29 cellular contexts compared by ENCODE assay signal in the genomic region with DNA sequence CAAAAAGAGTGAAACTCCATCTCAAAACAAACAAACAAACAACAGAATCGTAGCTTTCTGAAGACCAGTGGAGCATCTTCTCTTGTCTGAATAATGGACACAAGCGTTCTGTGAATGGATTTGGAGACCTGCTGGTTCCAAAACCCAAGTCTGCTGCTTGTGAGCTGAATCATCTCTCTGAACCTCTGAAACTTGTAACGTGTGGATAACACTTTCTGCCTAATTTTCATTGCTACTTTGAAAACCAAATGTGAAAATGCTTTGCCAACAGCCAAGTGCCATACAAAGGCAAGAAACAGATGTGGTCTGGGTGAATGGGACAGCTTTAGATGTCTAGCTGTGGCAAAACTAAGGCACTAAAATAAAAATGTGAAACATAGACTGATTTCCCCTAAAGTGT. TPM values are rescaled to one million over a fixed set of nuclear protein-coding genes. Genes with fewer than 3 reads are reported as not detected.
DNase-seq lines count a peak whose midpoint lies in the region; ATAC-seq, FAIRE-seq and TF ChIP-seq lines count a peak whose summit lies in the region.
"Had no signal": no experiment of that assay in that cellular context is flagged by ENCODE, and none has a peak within 500 bp of the region (broad histone marks: within the 10 kb centered on the region; RNA-seq: fewer than 3 reads in every experiment).

No MANE protein-coding gene starts in this region.

- peak overlapping the region; percentile 50 for H3K9ac ChIP-seq in skeletal muscle satellite cell (ENCODE audit: low read depth, low read length)

- no peaks in the 10 kb centered on the region for H3K36me3 ChIP-seq in bronchial epithelial cell (ENCODE audit: control insufficient read depth, insufficient read depth, low read length)
- no peaks in the 10 kb centered on the region for H3K36me3 ChIP-seq in skeletal muscle satellite cell (ENCODE audit: insufficient read depth, low read length)
- H3K36me3 ChIP-seq: HAP-1, MG63, SJSA1 had no signal

- no peak for TF ChIP-seq CTCF in bronchial epithelial cell (IDR thresholded peaks at IDR 0.05; ENCODE audit: insufficient read depth, low read length, severe bottlenecking)

- H3K4me1 ChIP-seq in skeletal muscle satellite cell (ENCODE audit: control insufficient read depth, insufficient read depth, low read length), result peaks cover 10% of the 10 kb centered on the region
- H3K4me1 ChIP-seq: HAP-1, SJSA1 had no signal

- peak overlapping the region; percentile 27 for H3K4me2 ChIP-seq in skeletal muscle satellite cell (ENCODE audit: low read length)
- H3K4me2 ChIP-seq: PC-9 had no signal

- ATAC-seq in HG02973 (IDR thresholded peaks at IDR 0.05; ENCODE audit: unreplicated experiment), result no peak
- ATAC-seq: HepG2 had no signal

- no peaks in the 10 kb centered on the region for H3K9me3 ChIP-seq in skeletal muscle satellite cell (replicated peaks; ENCODE audit: low read length)
- H3K9me3 ChIP-seq: HAP-1, MG63, SJSA1 had no signal

- H3K27ac ChIP-seq in substantia nigra (ENCODE audit: low read depth, low read length, poor library complexity, severe bottlenecking), result no peak overlapping the region
- H3K27ac ChIP-seq: PC-9, SJSA1 had no signal

- FAIRE-seq in bronchial epithelial cell (lab: Jason Lieb, UNC), result peak; percentile 7
- FAIRE-seq: A204.1, HepG2 had no signal

- H3K4me3 ChIP-seq in bronchial epithelial cell (ENCODE audit: low read depth, low read length) (no peak overlapping the region), skeletal muscle satellite cell (ENCODE audit: low read length) (no peak overlapping the region)
- H3K4me3 ChIP-seq: HAP-1, MG63, PC-9, SJSA1 had no signal

- peak; percentile 56 for DNase-seq in EL
- DNase-seq in M059J (ENCODE audit: low read depth), result peak; percentile 20
- no peak for DNase-seq in bronchial epithelial cell (ENCODE audit: low read depth)
- no peak for DNase-seq in germinal center (ENCODE audit: low spot score)
- no peak for DNase-seq in substantia nigra (lab: John Stamatoyannopoulos, UW)
- no peak for DNase-seq in NCI-H345 treated with DMSO at 0.1 percent for 48 hours (lab: John Stamatoyannopoulos, UW; ENCODE audit: unreplicated experiment)
- DNase-seq: AML-193; C1 segment of cervical spinal cord; CD4-positive, alpha-beta memory T cell; COR-L47; GOT3; Karpas-422; MG63; NCI-H1105 treated with DMSO at 0.1 percent for 48 hours; NCI-H146; NCI-H1930; NCI-H2107; NCI-H446 treated with DMSO at 0.1 percent for 48 hours; NCI-H526; NCI-H82; PC-9; Right ventricle myocardium superior; RPMI8226 had no signal

- H3K27me3 ChIP-seq in bronchial epithelial cell (ENCODE audit: control insufficient read depth, insufficient read depth, low read length) (no peaks in the 10 kb centered on the region), skeletal muscle satellite cell (ENCODE audit: control insufficient read depth, insufficient read depth, low read length) (no peaks in the 10 kb centered on the region)

RNA-seq across cellular contexts. Expression of gene PHACTR1, which starts 44.3 kb away (rescaled TPM):
- total RNA-seq in M059J (2014; rRNA removed; shearing (Covaris generic)), result 1.2 and 3.5 TPM in 2 replicates
- total RNA-seq in bronchial epithelial cell, result under 0.01 and 0.38 TPM in 2 replicates
- under 0.01 and 1.0 TPM in 2 replicates for total RNA-seq in skeletal muscle satellite cell (2012; rRNA removed)
- total RNA-seq: PC-9 had no signal

Comparison
In these comparisons a context has a peak if more than half of its experiments do, and no peak if none do; other contexts are left out.
1. DNase-seq: peak in EL (single experiment) and M059J (single experiment); none in bronchial epithelial cell (single experiment), germinal center (single experiment), substantia nigra (0 of 49) and NCI-H345 treated with DMSO at 0.1 percent for 48 hours (single experiment).